2 cellular contexts compared by ENCODE assay signal in the genomic region with DNA sequence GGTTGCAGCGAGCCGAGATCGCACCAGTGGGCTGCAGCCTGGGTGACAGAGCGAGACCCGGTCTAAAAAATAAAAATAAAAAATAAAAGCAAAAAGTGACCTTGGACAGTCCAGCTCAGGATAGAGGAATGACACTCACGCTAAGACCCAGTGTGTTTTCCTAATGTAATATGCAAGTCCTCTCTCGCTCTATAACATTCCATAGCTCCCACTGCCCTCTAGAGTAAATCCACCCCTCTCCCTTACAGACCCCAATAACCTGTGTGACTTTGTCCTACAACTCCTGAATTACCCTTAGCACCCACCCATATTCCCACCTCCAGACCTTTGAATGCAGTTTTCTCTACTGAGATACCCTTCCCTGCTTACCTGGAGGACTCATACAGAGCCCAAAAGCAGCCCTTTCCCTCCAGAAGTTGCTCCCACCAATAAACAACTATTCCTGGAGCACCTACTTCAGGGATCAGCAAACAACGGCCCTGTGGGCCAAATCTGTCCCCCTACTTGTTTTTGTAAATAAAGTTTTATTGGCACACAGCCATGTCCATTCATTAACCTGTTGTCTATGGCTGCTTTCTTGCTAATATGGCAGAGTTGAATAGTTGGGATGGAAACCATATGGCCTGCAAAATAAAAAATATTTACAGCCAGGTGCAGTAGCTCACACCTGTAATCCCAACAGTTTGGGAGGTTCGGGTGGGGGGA.
TF ChIP-seq lines count a peak whose summit lies in the region.

No MANE protein-coding gene starts in this region.

TF ChIP-seq in HepG2, 621 proteins besides CTCF, POLR2A, EP300 and RAD21:
- no peak for TF ChIP-seq TRIM24 (CRISPR knock-in tag; IDR thresholded peaks at IDR 0.05)
- TF ChIP-seq, protein P1, sequence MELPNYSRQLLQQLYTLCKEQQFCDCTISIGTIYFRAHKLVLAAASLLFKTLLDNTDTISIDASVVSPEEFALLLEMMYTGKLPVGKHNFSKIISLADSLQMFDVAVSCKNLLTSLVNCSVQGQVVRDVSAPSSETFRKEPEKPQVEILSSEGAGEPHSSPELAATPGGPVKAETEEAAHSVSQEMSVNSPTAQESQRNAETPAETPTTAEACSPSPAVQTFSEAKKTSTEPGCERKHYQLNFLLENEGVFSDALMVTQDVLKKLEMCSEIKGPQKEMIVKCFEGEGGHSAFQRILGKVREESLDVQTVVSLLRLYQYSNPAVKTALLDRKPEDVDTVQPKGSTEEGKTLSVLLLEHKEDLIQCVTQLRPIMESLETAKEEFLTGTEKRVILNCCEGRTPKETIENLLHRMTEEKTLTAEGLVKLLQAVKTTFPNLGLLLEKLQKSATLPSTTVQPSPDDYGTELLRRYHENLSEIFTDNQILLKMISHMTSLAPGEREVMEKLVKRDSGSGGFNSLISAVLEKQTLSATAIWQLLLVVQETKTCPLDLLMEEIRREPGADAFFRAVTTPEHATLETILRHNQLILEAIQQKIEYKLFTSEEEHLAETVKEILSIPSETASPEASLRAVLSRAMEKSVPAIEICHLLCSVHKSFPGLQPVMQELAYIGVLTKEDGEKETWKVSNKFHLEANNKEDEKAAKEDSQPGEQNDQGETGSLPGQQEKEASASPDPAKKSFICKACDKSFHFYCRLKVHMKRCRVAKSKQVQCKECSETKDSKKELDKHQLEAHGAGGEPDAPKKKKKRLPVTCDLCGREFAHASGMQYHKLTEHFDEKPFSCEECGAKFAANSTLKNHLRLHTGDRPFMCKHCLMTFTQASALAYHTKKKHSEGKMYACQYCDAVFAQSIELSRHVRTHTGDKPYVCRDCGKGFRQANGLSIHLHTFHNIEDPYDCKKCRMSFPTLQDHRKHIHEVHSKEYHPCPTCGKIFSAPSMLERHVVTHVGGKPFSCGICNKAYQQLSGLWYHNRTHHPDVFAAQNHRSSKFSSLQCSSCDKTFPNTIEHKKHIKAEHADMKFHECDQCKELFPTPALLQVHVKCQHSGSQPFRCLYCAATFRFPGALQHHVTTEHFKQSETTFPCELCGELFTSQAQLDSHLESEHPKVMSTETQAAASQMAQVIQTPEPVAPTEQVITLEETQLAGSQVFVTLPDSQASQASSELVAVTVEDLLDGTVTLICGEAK (IDR thresholded peaks at IDR 0.05) = peak; percentile 14; the same call in 1 of the 2 replicates
- TF ChIP-seq, protein P1 (CRISPR knock-in tag; IDR thresholded peaks at IDR 0.05) = peak; percentile 87
TF ChIP-seq in HepG2: peak in this region for 1.

TF ChIP-seq in GM12878, 131 proteins besides CTCF, POLR2A, EP300 and RAD21:
- no peak for TF ChIP-seq MEF2B (IDR thresholded peaks at IDR 0.05; ENCODE audit: partially characterized antibody, poor library complexity, severe bottlenecking)
- TF ChIP-seq SREBF1 (IDR thresholded peaks at IDR 0.05; ENCODE audit: low read length) = no peak
- TF ChIP-seq JUND (IDR thresholded peaks at IDR 0.05; ENCODE audit: low read depth, low read length) = no peak
- TF ChIP-seq, protein P1 (IDR thresholded peaks at IDR 0.05; ENCODE audit: borderline replicate concordance) = peak; percentile 49; the same call in 1 of the 2 replicates
- no peak for TF ChIP-seq ZNF622 (IDR thresholded peaks at IDR 0.05)
